Comparison of ENCODE assay signal across 8 cellular contexts in the genomic region with DNA sequence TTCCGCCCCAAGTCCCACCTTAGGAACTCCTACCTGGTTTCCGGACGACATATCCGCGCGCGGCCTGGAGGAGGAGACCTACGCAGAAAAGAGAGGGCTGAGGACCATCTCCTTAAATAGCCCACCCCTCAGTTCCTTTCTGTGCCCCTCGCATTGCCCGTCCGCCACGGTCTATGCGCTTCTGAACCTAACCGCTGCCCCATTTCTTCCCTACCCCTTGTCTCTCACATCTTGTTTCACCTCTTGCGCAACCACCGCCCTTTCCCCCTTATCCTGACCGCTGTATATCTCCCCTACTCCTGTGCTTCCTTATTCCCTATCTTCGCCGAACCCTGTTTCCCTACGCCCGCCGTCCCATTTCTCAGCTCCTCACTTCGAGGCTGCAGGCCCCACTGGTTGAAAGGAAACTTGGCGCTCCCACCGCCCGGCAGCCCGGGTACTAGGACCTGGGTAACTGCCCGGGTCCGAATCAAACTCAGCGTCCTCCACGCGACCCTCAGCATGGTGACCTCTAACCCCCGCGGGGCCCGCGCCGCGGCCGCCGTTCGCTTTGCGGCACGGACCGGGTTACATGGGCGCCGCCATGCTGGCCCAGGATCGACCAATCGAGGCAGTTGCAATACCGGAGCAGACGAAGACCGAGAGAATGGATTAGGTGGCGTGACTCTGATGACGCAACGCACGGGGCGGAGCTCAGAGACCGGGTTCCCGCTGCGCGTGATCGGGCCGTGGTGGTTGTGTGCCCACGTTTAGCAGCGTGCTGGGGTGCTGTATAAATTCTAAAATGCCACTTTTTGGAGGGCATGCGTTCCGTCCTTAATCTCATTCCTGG. TPM values are rescaled to one million over a fixed set of nuclear protein-coding genes. Genes with fewer than 3 reads are reported as not detected.
DNase-seq lines count a peak whose midpoint lies in the region; ATAC-seq and TF ChIP-seq lines count a peak whose summit lies in the region.

A gene (minus strand): TSS at position 612 of the 832 bp plus-strand sequence. CDS start 109 bp downstream, at position 503.

- H3K9me3 ChIP-seq in parathyroid adenoma (ENCODE audit: control insufficient read depth, low read length), result no peaks in the 10 kb centered on the region
- no peaks in the 10 kb centered on the region for H3K9me3 ChIP-seq in tibial nerve

- H3K9me3 Mint-ChIP-seq in activated naive CD8-positive, alpha-beta T cell treated with anti-CD3 and anti-CD28 coated beads, Interleukin-2, amount 50 U/mL, for 24 hours, result no peaks in the 10 kb centered on the region

- ATAC-seq in HG02759 (IDR thresholded peaks at IDR 0.05; ENCODE audit: unreplicated experiment) (peak; percentile 92), Right ventricle myocardium superior (ENCODE audit: poor library complexity) (peak; percentile 97)
- ATAC-seq in activated naive CD8-positive, alpha-beta T cell treated with anti-CD3 and anti-CD28 coated beads, Interleukin-2, amount 50 U/mL, for 24 hours, result peak; percentile 93

- peak within 1 kb of the TSS; percentile 92 for H2AFZ ChIP-seq in parathyroid adenoma

- H3K27me3 ChIP-seq in parathyroid adenoma (ENCODE audit: control insufficient read depth, insufficient read depth, low read length) (no peaks in the 10 kb centered on the region), tibial nerve (no peaks in the 10 kb centered on the region)

- WGBS in tibial nerve, 2 donors, result 0 to 1% methylated on average over 44 to 66 of the region's 66 CpGs

- H3K79me2 ChIP-seq in parathyroid adenoma, result no peaks in the 10 kb centered on the region

- TF ChIP-seq POLR2A in tibial nerve (IDR thresholded peaks at IDR 0.05), result peak; percentile 85 to 94

- intact Hi-C loops in Right ventricle myocardium superior (cut with DNase I), result no loop called here

- peaks cover 27% of the 10 kb centered on the region for H3K36me3 Mint-ChIP-seq in activated naive CD8-positive, alpha-beta T cell treated with anti-CD3 and anti-CD28 coated beads, Interleukin-2, amount 50 U/mL, for 24 hours (ENCODE audit: low read depth)

- TF ChIP-seq CTCF in GM12864 (IDR thresholded peaks at IDR 0.05; ENCODE audit: low read depth, low read length, missing control alignments) (no peak), parathyroid adenoma (IDR thresholded peaks at IDR 0.05) (no peak), tibial nerve (IDR thresholded peaks at IDR 0.05) (peak in 1 of 5 experiments; percentile 32)

- H3K4me2 ChIP-seq in parathyroid adenoma (ENCODE audit: low read length), result peak within 1 kb of the TSS; percentile 87

- peaks cover 42% of the 10 kb centered on the region for H3K4me1 Mint-ChIP-seq in activated naive CD8-positive, alpha-beta T cell treated with anti-CD3 and anti-CD28 coated beads, Interleukin-2, amount 50 U/mL, for 24 hours

- peak within 1 kb of the TSS; percentile 98 for H3K4me3 Mint-ChIP-seq in activated naive CD8-positive, alpha-beta T cell treated with anti-CD3 and anti-CD28 coated beads, Interleukin-2, amount 50 U/mL, for 24 hours

- no peaks in the 10 kb centered on the region for H3K27me3 Mint-ChIP-seq in activated naive CD8-positive, alpha-beta T cell treated with anti-CD3 and anti-CD28 coated beads, Interleukin-2, amount 50 U/mL, for 24 hours

- TF ChIP-seq EP300 in tibial nerve (IDR thresholded peaks at IDR 0.05), result peak; percentile 89 to 98

- peak within 1 kb of the TSS; percentile 99 for H3K27ac Mint-ChIP-seq in activated naive CD8-positive, alpha-beta T cell treated with anti-CD3 and anti-CD28 coated beads, Interleukin-2, amount 50 U/mL, for 24 hours

- DNase-seq in GM12864 (ENCODE audit: low read depth), result peak; percentile 83
- peak; percentile 92 to 95 (median 93) for DNase-seq in NCI-H1417 (lab: John Stamatoyannopoulos, UW)
- DNase-seq in SW 1271 (lab: John Stamatoyannopoulos, UW), result peak; percentile 50 to 90
- DNase-seq in activated naive CD8-positive, alpha-beta T cell treated with anti-CD3 and anti-CD28 coated beads, Interleukin-2, amount 50 U/mL, for 24 hours, result peak; percentile 97
- peak; percentile 98 for DNase-seq in Right ventricle myocardium superior
- peak; percentile 94 to 98 for DNase-seq in tibial nerve (ENCODE audit: low spot score in 2 of 2)

- H3K27ac ChIP-seq in parathyroid adenoma (peak within 1 kb of the TSS; percentile 74), tibial nerve (peak within 1 kb of the TSS; percentile 92 to 97 (median 96))

- H3K36me3 ChIP-seq in parathyroid adenoma (ENCODE audit: control insufficient read depth, insufficient read depth, low read length), result no peaks in the 10 kb centered on the region
- H3K36me3 ChIP-seq in tibial nerve, result peaks cover 0 to 33% (median 4%) of the 10 kb centered on the region in 3 donors

- H3K4me3 ChIP-seq in GM12864 (ENCODE audit: low read depth, low read length) (peak within 1 kb of the TSS; percentile 93), parathyroid adenoma (ENCODE audit: low read depth, low read length) (peak within 1 kb of the TSS; percentile 99), tibial nerve (peak within 1 kb of the TSS; percentile 69 to 85 (median 81))

- no peaks in the 10 kb centered on the region for H3K4me1 ChIP-seq in parathyroid adenoma
- H3K4me1 ChIP-seq in tibial nerve, result peaks cover 0 to 37% (median 9%) of the 10 kb centered on the region in 4 donors

- no peak within 1 kb of the TSS for H3K9ac ChIP-seq in parathyroid adenoma

RNA-seq across cellular contexts. Expression of the gene that starts here (rescaled TPM):
- total RNA-seq in Right ventricle myocardium superior (110 TPM), tibial nerve (10 to 100 TPM; 23.3 to 77.7 (median 36.4) TPM)

Comparison
In these comparisons a context has a peak if more than half of its experiments do, and no peak if none do; other contexts are left out.
1. Peak in every context shown above with its lines: DNase-seq, ATAC-seq, H3K4me3 ChIP-seq and H3K27ac ChIP-seq.